8 cellular contexts compared by ENCODE assay signal in the genomic region with DNA sequence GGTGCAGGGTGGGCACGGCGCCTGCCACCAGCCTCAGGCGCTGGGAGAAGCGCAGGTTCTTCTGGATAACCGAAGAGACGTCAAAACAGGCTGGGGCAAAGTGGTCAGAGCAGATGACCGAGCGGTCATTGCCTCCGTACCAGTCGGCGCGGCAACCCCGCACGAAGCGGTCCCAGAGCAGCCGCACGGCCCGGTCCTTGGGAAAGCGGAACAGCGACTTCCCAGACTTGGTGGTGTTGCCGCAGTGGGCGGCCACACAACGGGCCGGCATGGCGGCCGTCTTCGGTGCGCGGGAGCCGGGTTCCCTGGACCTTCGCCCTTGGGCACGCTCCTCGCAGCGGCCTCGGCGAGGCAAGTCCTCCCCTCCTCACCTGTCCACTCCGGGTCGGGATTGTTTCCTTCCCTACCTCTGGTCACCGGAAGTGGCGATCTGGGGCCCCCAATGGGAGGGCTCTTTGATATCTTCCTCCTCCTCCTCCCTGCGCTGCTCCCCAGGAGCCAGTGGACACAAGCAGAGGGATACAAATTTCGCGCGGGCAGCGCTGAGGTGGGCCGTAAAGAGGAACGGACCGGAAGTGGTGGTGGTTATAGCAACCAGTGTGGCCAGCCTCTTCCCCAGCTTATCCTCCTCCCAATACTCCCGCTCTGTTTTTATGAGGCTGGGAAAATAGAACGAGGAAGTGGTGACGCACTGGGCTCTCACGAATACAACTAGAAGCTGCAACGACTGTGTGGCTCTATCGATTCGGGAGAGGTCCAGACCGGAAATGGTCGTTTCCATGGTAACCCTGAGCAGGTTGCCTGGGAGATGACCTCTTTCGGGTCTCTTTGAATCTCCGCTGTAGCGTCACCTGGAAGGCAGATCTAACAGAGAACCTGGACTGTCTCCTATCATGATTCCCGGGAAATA. TPM values are rescaled to one million over a fixed set of nuclear protein-coding genes. Genes with fewer than 3 reads are reported as not detected.
DNase-seq lines count a peak whose midpoint lies in the region; ATAC-seq and TF ChIP-seq lines count a peak whose summit lies in the region.

A gene with protein sequence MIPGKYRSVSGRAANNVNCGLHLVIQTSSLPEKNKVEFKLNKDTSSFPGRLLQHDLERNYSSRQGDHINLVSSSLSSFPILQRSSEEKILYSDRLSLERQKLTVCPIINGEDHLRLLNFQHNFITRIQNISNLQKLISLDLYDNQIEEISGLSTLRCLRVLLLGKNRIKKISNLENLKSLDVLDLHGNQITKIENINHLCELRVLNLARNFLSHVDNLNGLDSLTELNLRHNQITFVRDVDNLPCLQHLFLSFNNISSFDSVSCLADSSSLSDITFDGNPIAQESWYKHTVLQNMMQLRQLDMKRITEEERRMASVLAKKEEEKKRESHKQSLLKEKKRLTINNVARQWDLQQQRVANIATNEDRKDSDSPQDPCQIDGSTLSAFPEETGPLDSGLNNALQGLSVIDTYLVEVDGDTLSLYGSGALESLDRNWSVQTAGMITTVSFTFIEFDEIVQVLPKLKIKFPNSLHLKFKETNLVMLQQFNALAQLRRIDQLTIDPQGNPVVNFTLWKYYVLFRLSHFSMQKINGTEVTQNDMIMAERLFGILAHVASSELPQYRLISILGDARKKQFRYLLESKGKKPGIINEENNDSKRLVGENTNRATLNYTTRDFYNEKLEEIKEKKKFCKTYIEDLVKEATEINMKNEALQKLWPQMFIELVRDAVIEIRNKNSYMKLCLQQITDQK (plus strand): TSS at position 825 of the 910 bp plus-strand sequence. CDS start 69 bp downstream, at position 894.
A gene (minus strand): TSS at position 432 of the 910 bp plus-strand sequence. CDS start 161 bp downstream, at position 271.

- H3K27me3 Mint-ChIP-seq in stimulated activated naive CD8-positive, alpha-beta T cell treated with anti-CD3 and anti-CD28 coated beads, Interleukin-15, amount 100 ng/mL, for 72 hours = peaks cover 62% of the 10 kb centered on the region

- no peak for TF ChIP-seq CTCF in C4-2B (conservative IDR thresholded peaks at IDR 0.05)

- H3K9me3 Mint-ChIP-seq in stimulated activated naive CD8-positive, alpha-beta T cell treated with anti-CD3 and anti-CD28 coated beads, Interleukin-15, amount 100 ng/mL, for 72 hours = peaks cover 0 to 4% of the 10 kb centered on the region in 2 donors

- peak within 1 kb of the TSS; percentile 88 to 94 for H3K27ac Mint-ChIP-seq in stimulated activated naive CD8-positive, alpha-beta T cell treated with anti-CD3 and anti-CD28 coated beads, Interleukin-15, amount 100 ng/mL, for 72 hours

- H3K4me3 Mint-ChIP-seq in stimulated activated naive CD8-positive, alpha-beta T cell treated with anti-CD3 and anti-CD28 coated beads, Interleukin-15, amount 100 ng/mL, for 72 hours = peak within 1 kb of the TSS; percentile 86 to 93

- peak within 1 kb of the TSS; percentile 76 for H3K27ac ChIP-seq in C4-2B

- ATAC-seq in GM19324 (IDR thresholded peaks at IDR 0.05; ENCODE audit: low FRiP score, unreplicated experiment) = peak; percentile 72
- peak; percentile 71 for ATAC-seq in HG03378 (IDR thresholded peaks at IDR 0.05; ENCODE audit: unreplicated experiment)
- ATAC-seq in stimulated activated naive CD8-positive, alpha-beta T cell treated with anti-CD3 and anti-CD28 coated beads, Interleukin-15, amount 100 ng/mL, for 72 hours = peak; percentile 87

- peaks cover 8% of the 10 kb centered on the region for H3K4me1 Mint-ChIP-seq in stimulated activated naive CD8-positive, alpha-beta T cell treated with anti-CD3 and anti-CD28 coated beads, Interleukin-15, amount 100 ng/mL, for 72 hours

- DNase-seq in NCI-H510A treated with DMSO at 0.1 percent for 48 hours (lab: John Stamatoyannopoulos, UW) (peak; percentile 84), fibroblast of gingiva (ENCODE audit: low read depth) (peak; percentile 91), mucosa of gallbladder (ENCODE audit: low spot score) (peak; percentile 90)
- DNase-seq in activated T-cell treated with anti-CD3 and anti-CD28 coated beads, Interleukin-2, amount 50 U/mL, for 1 hour = peak; percentile 17
- DNase-seq in stimulated activated naive CD8-positive, alpha-beta T cell treated with anti-CD3 and anti-CD28 coated beads, Interleukin-15, amount 100 ng/mL, for 72 hours = peak; percentile 52 to 73

RNA-seq across cellular contexts. Expression of the first gene that starts in this region (rescaled TPM):
- total RNA-seq in mucosa of gallbladder = 9.8 TPM

RNA-seq across cellular contexts. Expression of the second gene that starts in this region (rescaled TPM):
- total RNA-seq in mucosa of gallbladder = 4.9 TPM

Comparison
In these comparisons a context has a peak if more than half of its experiments do, and no peak if none do; other contexts are left out.
1. Peak in every context shown above with its lines: DNase-seq, ATAC-seq and H3K27ac ChIP-seq.
2. DNase-seq: peak in every context shown above with its lines; median percentile 91 in fibroblast of gingiva; 90 in mucosa of gallbladder; 84 in NCI-H510A treated with DMSO at 0.1 percent for 48 hours; 62 in stimulated activated naive CD8-positive, alpha-beta T cell treated with anti-CD3 and anti-CD28 coated beads, Interleukin-15, amount 100 ng/mL, for 72 hours; 17 in activated T-cell treated with anti-CD3 and anti-CD28 coated beads, Interleukin-2, amount 50 U/mL, for 1 hour.